Comparison of ENCODE assay signal across 8 cellular contexts in genomic region chr2:102736174-102736606, GRCh38. TPM values are rescaled to one million over a fixed set of nuclear protein-coding genes. Genes with fewer than 3 reads are reported as not detected.
A peak's percentile ranks its signal among the peaks of the same experiment; 100 is the strongest.
DNase-seq lines count a peak whose midpoint lies in the region; ATAC-seq and TF ChIP-seq lines count a peak whose summit lies in the region.

No MANE protein-coding gene starts in this region.

- POLR2A ChIA-PET in CD8-positive, alpha-beta memory T cell (lab: Charles Lee) = no interaction called here

- H3K27ac ChIP-seq in CD8-positive, alpha-beta memory T cell (ENCODE audit: low read depth, low read length) = peak overlapping the region; percentile 66
- H3K27ac ChIP-seq in iPS DF 6.9 (ENCODE audit: low read length) (no peak overlapping the region), skeletal muscle tissue (ENCODE audit: low read depth, low read length) (peak overlapping the region; percentile 69)

- CTCF ChIA-PET in CD8-positive, alpha-beta memory T cell (lab: Charles Lee) = interaction anchor here (1.2 to 5.4 kb wide), 3 partner anchors 17 to 24 kb away, joined by 3 to 26 read pairs (median 4); no protein-coding TSS in a partner anchor

- H3K4me3 Mint-ChIP-seq in CD8-positive, alpha-beta memory T cell = peak overlapping the region; percentile 96 to 98 (median 97)

- WGBS in iPS DF 6.9 (ENCODE audit: insufficient coverage, insufficient read length) = no CpG with 5 or more reads among the region's 16 CpGs

- peak overlapping the region; percentile 84 to 95 (median 92) for H3K27ac Mint-ChIP-seq in CD8-positive, alpha-beta memory T cell

- no peaks in the 10 kb centered on the region for H3K9me3 ChIP-seq in CD8-positive, alpha-beta memory T cell (ENCODE audit: low read length)
- H3K9me3 ChIP-seq in iPS DF 6.9 (ENCODE audit: control insufficient read depth, insufficient read depth, low read length) (no peaks in the 10 kb centered on the region), skeletal muscle tissue (ENCODE audit: control insufficient read depth in 3 of 3, low read length in 3 of 3) (no peaks in the 10 kb centered on the region)

- H3K27me3 ChIP-seq in CD8-positive, alpha-beta memory T cell (ENCODE audit: insufficient read depth, low read length, poor library complexity, severe bottlenecking) = no peaks in the 10 kb centered on the region
- H3K27me3 ChIP-seq in iPS DF 6.9 (ENCODE audit: control insufficient read depth, insufficient read depth, low read length) (no peaks in the 10 kb centered on the region), skeletal muscle tissue (ENCODE audit: control insufficient read depth in 3 of 3, insufficient read depth in 3 of 3, low read length in 3 of 3) (no peaks in the 10 kb centered on the region)

- no peak for TF ChIP-seq CTCF in astrocyte of the cerebellum (IDR thresholded peaks at IDR 0.05; ENCODE audit: low read depth, low read length, missing control alignments)

- ATAC-seq in GM19035 (IDR thresholded peaks at IDR 0.05; ENCODE audit: unreplicated experiment) (peak; percentile 61), HG03135 (IDR thresholded peaks at IDR 0.05; ENCODE audit: unreplicated experiment) (peak; percentile 54)

- H3K36me3 Mint-ChIP-seq in CD8-positive, alpha-beta memory T cell = peaks cover 0 to 20% (median under 1%) of the 10 kb centered on the region in 3 donors

- H3K27me3 Mint-ChIP-seq in CD8-positive, alpha-beta memory T cell = no peaks in the 10 kb centered on the region

- H3K4me1 ChIP-seq in CD8-positive, alpha-beta memory T cell (ENCODE audit: insufficient read depth, low read length) = peaks cover 32% of the 10 kb centered on the region
- H3K4me1 ChIP-seq in iPS DF 6.9 (ENCODE audit: control insufficient read depth, insufficient read depth, low read length) (0 out of 2 replicates have a peak, but pooled peaks cover 2% of the 10 kb centered on the region), skeletal muscle tissue (ENCODE audit: control insufficient read depth in 3 of 3, insufficient read depth in 3 of 3, low read length in 3 of 3) (peaks cover 11 to 27% (median 18%) of the 10 kb centered on the region in 3 donors)

- in situ Hi-C loops in astrocyte of the cerebellum (cut with HindIII; ENCODE audit: low sequenced_read_pairs) = no loop called here

- peaks cover 42 to 56% (median 47%) of the 10 kb centered on the region in 3 donors for H3K4me1 Mint-ChIP-seq in CD8-positive, alpha-beta memory T cell

- H3K4me3 ChIP-seq in CD8-positive, alpha-beta memory T cell (ENCODE audit: low read length) = peak overlapping the region; percentile 86
- H3K4me3 ChIP-seq in astrocyte of the cerebellum (ENCODE audit: low read depth, low read length) (peak overlapping the region; percentile 86), iPS DF 6.9 (ENCODE audit: low read length) (peak overlapping the region; percentile 71), skeletal muscle tissue (ENCODE audit: low read length in 3 of 3) (peak overlapping the region; percentile 89 to 94 (median 92))

- H3K36me3 ChIP-seq in CD8-positive, alpha-beta memory T cell (ENCODE audit: insufficient read depth, low read length) = no peaks in the 10 kb centered on the region
- H3K36me3 ChIP-seq in iPS DF 6.9 (ENCODE audit: control insufficient read depth, insufficient read depth, low read length) (peaks cover 3% of the 10 kb centered on the region; the same call in 1 of the 2 replicates), skeletal muscle tissue (ENCODE audit: control insufficient read depth in 3 of 3, insufficient read depth in 3 of 3, low read length in 3 of 3) (peaks cover 0 to 7% (median 5%) of the 10 kb centered on the region in 3 donors)

- no peaks in the 10 kb centered on the region for H3K9me3 Mint-ChIP-seq in CD8-positive, alpha-beta memory T cell

- peak overlapping the region; percentile 80 to 90 (median 89) for H3K9ac ChIP-seq in skeletal muscle tissue (ENCODE audit: low read depth in 1 of 3, low read length in 3 of 3)

- DNase-seq in CD8-positive, alpha-beta memory T cell = peak in 1 of 5 donors; percentile 49
- peak; percentile 47 for DNase-seq in NCI-H526 treated with DMSO at 0.1 percent for 48 hours (lab: John Stamatoyannopoulos, UW)
- DNase-seq in astrocyte of the cerebellum (ENCODE audit: low read depth) = no peak
- DNase-seq in iPS DF 6.9 (ENCODE audit: low read depth, low spot score) = no peak
- DNase-seq in dedifferentiated amniotic fluid mesenchymal stem cell (ENCODE audit: extremely low spot score) = no peak

RNA-seq across cellular contexts. Expression of gene TMEM182, which starts 25.6 kb away (rescaled TPM):
- total RNA-seq in CD8-positive, alpha-beta memory T cell = 1 to 10 TPM; 3.8 to 4.6 TPM
- polyA plus RNA-seq in CD8-positive, alpha-beta memory T cell = 4.8 TPM
- 152 TPM for total RNA-seq in skeletal muscle tissue

Comparison
In these comparisons a context has a peak if more than half of its experiments do, and no peak if none do; other contexts are left out.
1. RNA of gene TMEM182, which starts 25.6 kb away (total RNA-seq): 152 TPM in skeletal muscle tissue (single experiment); 3.8 to 4.6 TPM in CD8-positive, alpha-beta memory T cell; every median in the first group is over 10 times any median in the second.
2. Peak in every context shown above with its lines, with median percentiles within 50 percentile points of each other: H3K4me3 ChIP-seq.